23 cellular contexts compared by ENCODE assay signal in genomic region chr13:68051910-68052309, GRCh38.
"Had no signal": no experiment of that assay in that cellular context is flagged by ENCODE, and none has a peak within 500 bp of the region (broad histone marks: within the 10 kb centered on the region; RNA-seq: fewer than 3 reads in every experiment).

No MANE protein-coding gene starts in this region.

- H3K4me1 Mint-ChIP-seq: IgD-negative memory B cell, T-cell had no signal

- H3K9me3 ChIP-seq: SJSA1 had no signal

- H3K27me3 Mint-ChIP-seq: IgD-negative memory B cell, T-cell had no signal

- H3K4me3 Mint-ChIP-seq: IgD-negative memory B cell, T-cell had no signal

- H3K36me3 ChIP-seq: SJSA1 had no signal

- FAIRE-seq: HTR-8/SVneo, RCC 7860 had no signal

- H3K27me3 ChIP-seq: SJSA1 had no signal

- DNase-seq: Kasumi-1, KG1, MM.1S, NCI-H1092 treated with DMSO at 0.1 percent for 48 hours, NCI-H1436, NCI-H187, NCI-H2029, NCI-H2081 treated with DMSO at 0.1 percent for 48 hours, NCI-H2227 treated with DMSO at 0.1 percent for 48 hours, NCI-H524, NCI-H526 treated with DMSO at 0.1 percent for 48 hours, NCI-H748 treated with DMSO at 0.1 percent for 48 hours, Right ventricle myocardium superior, RPMI8226, SIG-M5, SW 1271, T-cell had no signal

- H3K4me3 ChIP-seq: SJSA1, SK-N-MC had no signal

- H3K36me3 Mint-ChIP-seq: T-cell had no signal

- H3K27ac ChIP-seq: HL-60, SJSA1, SK-N-MC had no signal

- ATAC-seq: T-cell had no signal

- H3K4me1 ChIP-seq: SJSA1 had no signal

- H3K27ac Mint-ChIP-seq: IgD-negative memory B cell, T-cell had no signal
